In genomic region chr20:62120990-62121775, GRCh38 we compare ENCODE assay signal across 8 cellular contexts. TPM values are rescaled to one million over a fixed set of nuclear protein-coding genes. Genes with fewer than 3 reads are reported as not detected.
DNase-seq lines count a peak whose midpoint lies in the region; ATAC-seq lines count a peak whose summit lies in the region.

No MANE protein-coding gene starts in this region.

- H3K36me3 Mint-ChIP-seq in activated naive CD8-positive, alpha-beta T cell treated with anti-CD3 and anti-CD28 coated beads for 36 hours, result peaks cover 18% of the 10 kb centered on the region

- H3K4me3 Mint-ChIP-seq in activated naive CD8-positive, alpha-beta T cell treated with anti-CD3 and anti-CD28 coated beads for 36 hours, result peak overlapping the region; percentile 85

- peaks cover 3% of the 10 kb centered on the region for H3K9me3 Mint-ChIP-seq in activated naive CD8-positive, alpha-beta T cell treated with anti-CD3 and anti-CD28 coated beads for 36 hours

- H3K4me1 Mint-ChIP-seq in activated naive CD8-positive, alpha-beta T cell treated with anti-CD3 and anti-CD28 coated beads for 36 hours, result peaks cover 38% of the 10 kb centered on the region

- H3K36me3 ChIP-seq in HUES6 (ENCODE audit: control insufficient read depth, insufficient read depth, low read length), result peaks cover 25% of the 10 kb centered on the region

- no peaks in the 10 kb centered on the region for H3K27me3 Mint-ChIP-seq in activated naive CD8-positive, alpha-beta T cell treated with anti-CD3 and anti-CD28 coated beads for 36 hours

- peak; percentile 70 for DNase-seq in ELR (ENCODE audit: low read depth)
- DNase-seq in activated naive CD8-positive, alpha-beta T cell treated with anti-CD3 and anti-CD28 coated beads for 36 hours, result no peak
- peak; percentile 32 for DNase-seq in smooth muscle cell of the brain vasculature (ENCODE audit: low read depth, low spot score)
- DNase-seq in NCI-H1105 treated with DMSO at 0.1 percent for 48 hours (lab: John Stamatoyannopoulos, UW), result no peak
- DNase-seq in EL, result no peak

- peak overlapping the region; percentile 85; the same call in 1 of the 2 replicates for H3K27ac ChIP-seq in HUES6 (ENCODE audit: low read depth, low read length)

- H3K27ac Mint-ChIP-seq in activated naive CD8-positive, alpha-beta T cell treated with anti-CD3 and anti-CD28 coated beads for 36 hours, result peak overlapping the region; percentile 97

- H3K4me3 ChIP-seq in HUES6 (ENCODE audit: low read depth, low read length) (peak overlapping the region; percentile 72), iPS-11a (ENCODE audit: low read depth, low read length) (peak overlapping the region; percentile 56)

- H3K27me3 ChIP-seq in HUES6 (ENCODE audit: control insufficient read depth, insufficient read depth, low read length), result peaks cover 13% of the 10 kb centered on the region; the same call in 1 of the 2 replicates

- peaks cover 12% of the 10 kb centered on the region; the same call in 1 of the 2 replicates for H3K4me1 ChIP-seq in HUES6 (ENCODE audit: control insufficient read depth, insufficient read depth, low read length)

- peak overlapping the region; percentile 71 for H3K9ac ChIP-seq in HUES6 (ENCODE audit: low read length)

- no peaks in the 10 kb centered on the region for H3K9me3 ChIP-seq in HUES6 (ENCODE audit: control insufficient read depth, insufficient read depth, low read depth, low read length)

- peak; percentile 13 for ATAC-seq in GM21423 (IDR thresholded peaks at IDR 0.05; ENCODE audit: unreplicated experiment)

RNA-seq across cellular contexts. Expression of gene LSM14B, which starts 1.1 kb away (rescaled TPM):
- total RNA-seq in activated naive CD8-positive, alpha-beta T cell treated with anti-CD3 and anti-CD28 coated beads for 36 hours, result 10 to 100 TPM; 32.8 to 34.5 TPM

RNA-seq across cellular contexts. Expression of gene PSMA7, which starts 22.0 kb away (rescaled TPM):
- total RNA-seq in activated naive CD8-positive, alpha-beta T cell treated with anti-CD3 and anti-CD28 coated beads for 36 hours, result 100 to 1,000 TPM; 362 to 367 TPM

RNA-seq across cellular contexts. Expression of gene SS18L1, which starts 22.4 kb away (rescaled TPM):
- 10 to 100 TPM; 12.1 to 12.3 TPM for total RNA-seq in activated naive CD8-positive, alpha-beta T cell treated with anti-CD3 and anti-CD28 coated beads for 36 hours

RNA-seq across cellular contexts. Expression of gene TAF4, which starts 55.5 kb away (rescaled TPM):
- 10 to 100 TPM; 15.2 to 16.4 TPM for total RNA-seq in activated naive CD8-positive, alpha-beta T cell treated with anti-CD3 and anti-CD28 coated beads for 36 hours

Comparison
In these comparisons a context has a peak if more than half of its experiments do, and no peak if none do; other contexts are left out.
1. DNase-seq: peak in ELR (single experiment) and smooth muscle cell of the brain vasculature (single experiment); none in activated naive CD8-positive, alpha-beta T cell treated with anti-CD3 and anti-CD28 coated beads for 36 hours (single experiment), NCI-H1105 treated with DMSO at 0.1 percent for 48 hours (single experiment) and EL (single experiment).